In the genomic region with DNA sequence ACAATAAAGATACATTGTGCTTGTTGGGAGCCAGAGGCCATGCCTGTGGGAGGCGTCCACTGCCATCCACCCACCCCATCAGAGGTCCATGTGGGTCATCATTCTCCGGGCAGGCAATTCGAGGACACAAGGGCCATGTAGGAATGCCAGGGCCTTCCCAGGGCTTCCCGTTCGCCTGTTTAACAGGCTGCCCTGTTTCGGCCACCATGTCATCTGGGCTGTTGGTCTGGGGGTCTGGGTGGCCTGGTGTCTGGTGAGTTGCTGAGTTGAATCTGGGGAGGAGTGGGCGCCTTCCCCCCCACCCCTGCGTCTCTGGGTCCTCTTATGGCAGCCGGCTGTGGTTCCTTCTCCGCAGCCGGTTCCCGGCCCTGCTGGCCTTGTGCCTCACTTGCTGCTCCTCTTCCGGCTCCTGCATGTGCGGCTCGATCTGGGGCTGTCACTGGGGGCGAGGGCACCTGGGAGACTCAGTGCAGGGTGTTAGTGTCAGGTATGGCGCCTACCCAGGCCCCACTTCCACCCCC, we compare ENCODE assay signal across 20 cellular contexts.
DNase-seq lines count a peak whose midpoint lies in the region; ATAC-seq and TF ChIP-seq lines count a peak whose summit lies in the region.
"Had no signal": no experiment of that assay in that cellular context is flagged by ENCODE, and none has a peak within 500 bp of the region (broad histone marks: within the 10 kb centered on the region; RNA-seq: fewer than 3 reads in every experiment).

No MANE protein-coding gene starts in this region.

- no peaks in the 10 kb centered on the region for H3K4me1 ChIP-seq in esophagus squamous epithelium

- H3K4me3 ChIP-seq in H7 (ENCODE audit: insufficient read depth, low read depth, low read length) = no peak overlapping the region
- no peak overlapping the region for H3K4me3 ChIP-seq in esophagus squamous epithelium
- H3K4me3 ChIP-seq: gastroesophageal sphincter, mucosa of descending colon had no signal

- ATAC-seq in stimulated activated effector memory CD8-positive, alpha-beta T cell treated with anti-CD3 and anti-CD28 coated beads, Interleukin-12 subunit alpha, Interleukin-12 subunit beta, amount 100 ng/mL, for 72 hours = no peak
- ATAC-seq in HG03571 (IDR thresholded peaks at IDR 0.05; ENCODE audit: unreplicated experiment) = no peak
- ATAC-seq: activated CD4-positive, CD25-positive, alpha-beta regulatory T cell treated with anti-CD3 and anti-CD28 coated beads, Interleukin-2, amount 50 U/mL, for 24 hours; gastroesophageal sphincter; left ventricle myocardium superior; Panc1; right cardiac atrium; stimulated activated naive CD8-positive, alpha-beta T cell treated with anti-CD3 and anti-CD28 coated beads, Interleukin-15, Interleukin-2, amounts not matched to agents 100 U/mL and 50 U/mL, for 24 hours had no signal

- intact Hi-C loops in esophagus squamous epithelium (cut with DNase I) = loop anchor here (5.0 kb wide), 1 partner anchor 139 kb away; no protein-coding TSS in a partner anchor

- peaks cover 12% of the 10 kb centered on the region for H3K4me1 Mint-ChIP-seq in stimulated activated effector memory CD8-positive, alpha-beta T cell treated with anti-CD3 and anti-CD28 coated beads, Interleukin-12 subunit alpha, Interleukin-12 subunit beta, amount 100 ng/mL, for 72 hours

- WGBS in esophagus squamous epithelium, 2 donors = 82 to 83% methylated on average over 8 to 15 of the region's 17 CpGs

- TF ChIP-seq CTCF in esophagus squamous epithelium (IDR thresholded peaks at IDR 0.05) = no peak

- no peaks in the 10 kb centered on the region for H3K27me3 ChIP-seq in H7 (ENCODE audit: control insufficient read depth, insufficient read depth, low read length)
- peaks cover 0 to 19% (median 0%) of the 10 kb centered on the region in 4 donors for H3K27me3 ChIP-seq in esophagus squamous epithelium
- H3K27me3 ChIP-seq: gastroesophageal sphincter had no signal

- H3K4me3 Mint-ChIP-seq in stimulated activated effector memory CD8-positive, alpha-beta T cell treated with anti-CD3 and anti-CD28 coated beads, Interleukin-12 subunit alpha, Interleukin-12 subunit beta, amount 100 ng/mL, for 72 hours = no peak overlapping the region

- no peaks in the 10 kb centered on the region for H3K9me3 Mint-ChIP-seq in stimulated activated effector memory CD8-positive, alpha-beta T cell treated with anti-CD3 and anti-CD28 coated beads, Interleukin-12 subunit alpha, Interleukin-12 subunit beta, amount 100 ng/mL, for 72 hours

- H3K36me3 ChIP-seq in H7 (replicated peaks; ENCODE audit: control insufficient read depth, insufficient read depth, low read length) = peaks cover 3% of the 10 kb centered on the region
- H3K36me3 ChIP-seq in esophagus squamous epithelium = no peaks in the 10 kb centered on the region

- no peaks in the 10 kb centered on the region for H3K9me3 ChIP-seq in esophagus squamous epithelium
- H3K9me3 ChIP-seq: gastroesophageal sphincter, mucosa of descending colon had no signal

- no peaks in the 10 kb centered on the region for H3K36me3 Mint-ChIP-seq in stimulated activated effector memory CD8-positive, alpha-beta T cell treated with anti-CD3 and anti-CD28 coated beads, Interleukin-12 subunit alpha, Interleukin-12 subunit beta, amount 100 ng/mL, for 72 hours

- peak; percentile 0 for DNase-seq in activated CD4-positive, alpha-beta T cell treated with anti-CD3 and anti-CD28 coated beads for 48 hours
- DNase-seq in activated CD4-positive, alpha-beta T cell treated with anti-CD3 and anti-CD28 coated beads, Interleukin-2, amount 50 U/mL, for 4 hours = no peak
- DNase-seq in H7 = peak; percentile 56
- DNase-seq in islet precursor cell = peak; percentile 38
- peak in 1 of 2 donors; percentile 46 for DNase-seq in stimulated activated effector memory CD8-positive, alpha-beta T cell treated with anti-CD3 and anti-CD28 coated beads, Interleukin-12 subunit alpha, Interleukin-12 subunit beta, amount 100 ng/mL, for 72 hours (ENCODE audit: low spot score in 2 of 2)
- no peak for DNase-seq in DMS53 treated with DMSO at 0.1 percent for 48 hours (lab: John Stamatoyannopoulos, UW; ENCODE audit: unreplicated experiment)
- no peak for DNase-seq in esophagus squamous epithelium (lab: John Stamatoyannopoulos, UW)
- DNase-seq: activated gamma-delta T cell; GOT3; left ventricle myocardium superior; NCI-H1417; NCI-H526 treated with DMSO at 0.1 percent for 48 hours; stimulated activated naive CD8-positive, alpha-beta T cell treated with anti-CD3 and anti-CD28 coated beads, Interleukin-15, Interleukin-2, amounts not matched to agents 100 U/mL and 50 U/mL, for 24 hours; trophoblast cell had no signal

- H3K27ac ChIP-seq in esophagus squamous epithelium = no peak overlapping the region
- H3K27ac ChIP-seq: gastroesophageal sphincter had no signal

- H3K27ac Mint-ChIP-seq in stimulated activated effector memory CD8-positive, alpha-beta T cell treated with anti-CD3 and anti-CD28 coated beads, Interleukin-12 subunit alpha, Interleukin-12 subunit beta, amount 100 ng/mL, for 72 hours = peak overlapping the region; percentile 54

- TF ChIP-seq POLR2A in esophagus squamous epithelium (IDR thresholded peaks at IDR 0.05) = no peak

Comparison
In these comparisons a context has a peak if more than half of its experiments do, and no peak if none do; other contexts are left out.
1. DNase-seq: peak in activated CD4-positive, alpha-beta T cell treated with anti-CD3 and anti-CD28 coated beads for 48 hours (single experiment), H7 (single experiment) and islet precursor cell (single experiment); none in activated CD4-positive, alpha-beta T cell treated with anti-CD3 and anti-CD28 coated beads, Interleukin-2, amount 50 U/mL, for 4 hours (0 of 2), DMS53 treated with DMSO at 0.1 percent for 48 hours (single experiment) and esophagus squamous epithelium (single experiment).